ENCODE assay signal across 1 cellular context in the genomic region with DNA sequence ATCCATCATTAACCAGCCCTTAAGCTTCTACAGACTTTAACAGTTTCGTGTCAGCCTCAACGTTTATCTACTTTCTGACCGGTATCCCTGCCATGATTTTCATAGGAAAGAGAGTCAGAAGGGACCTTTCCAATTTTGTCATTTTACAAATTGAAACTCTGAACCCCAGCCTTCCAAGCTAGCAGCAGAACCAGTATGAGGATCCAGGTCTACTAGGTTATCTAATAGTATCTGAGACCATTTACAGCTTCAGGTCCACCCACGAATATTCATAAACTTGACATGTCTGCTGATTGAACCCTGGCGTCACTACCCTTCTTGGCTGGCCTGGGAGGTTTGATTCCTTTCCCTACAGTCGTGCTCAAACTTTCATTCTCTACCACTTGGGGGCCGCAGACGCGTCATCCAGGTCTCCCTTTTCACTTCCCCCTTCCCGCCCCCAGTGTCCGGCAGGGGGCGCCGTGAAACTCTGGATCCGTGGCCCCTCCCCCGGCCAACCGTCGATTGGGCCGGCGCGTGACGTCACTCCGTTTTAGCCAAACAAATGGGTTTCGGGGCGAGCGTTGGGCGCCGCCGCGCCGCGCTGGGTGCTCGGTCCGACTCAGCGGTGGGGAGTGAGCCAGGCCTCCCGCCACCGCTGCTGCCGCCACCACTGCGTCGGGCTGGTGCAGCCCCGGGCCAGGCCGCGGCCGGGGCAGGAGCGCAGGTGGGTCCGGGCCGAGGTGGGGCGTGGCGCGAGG.
TF ChIP-seq lines count a peak whose summit lies in the region.

A gene with protein sequence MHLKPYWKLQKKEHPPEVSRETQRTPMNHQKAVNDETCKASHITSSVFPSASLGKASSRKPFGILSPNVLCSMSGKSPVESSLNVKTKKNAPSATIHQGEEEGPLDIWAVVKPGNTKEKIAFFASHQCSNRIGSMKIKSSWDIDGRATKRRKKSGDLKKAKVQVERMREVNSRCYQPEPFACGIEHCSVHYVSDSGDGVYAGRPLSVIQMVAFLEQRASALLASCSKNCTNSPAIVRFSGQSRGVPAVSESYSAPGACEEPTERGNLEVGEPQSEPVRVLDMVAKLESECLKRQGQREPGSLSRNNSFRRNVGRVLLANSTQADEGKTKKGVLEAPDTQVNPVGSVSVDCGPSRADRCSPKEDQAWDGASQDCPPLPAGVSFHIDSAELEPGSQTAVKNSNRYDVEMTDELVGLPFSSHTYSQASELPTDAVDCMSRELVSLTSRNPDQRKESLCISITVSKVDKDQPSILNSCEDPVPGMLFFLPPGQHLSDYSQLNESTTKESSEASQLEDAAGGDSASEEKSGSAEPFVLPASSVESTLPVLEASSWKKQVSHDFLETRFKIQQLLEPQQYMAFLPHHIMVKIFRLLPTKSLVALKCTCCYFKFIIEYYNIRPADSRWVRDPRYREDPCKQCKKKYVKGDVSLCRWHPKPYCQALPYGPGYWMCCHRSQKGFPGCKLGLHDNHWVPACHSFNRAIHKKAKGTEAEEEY (plus strand): TSS at position 590 of the 740 bp plus-strand sequence. CDS start 78,970 bp downstream, outside the sequence.

TF ChIP-seq in HepG2, 621 proteins besides CTCF, POLR2A, EP300 and RAD21 (continued from another document and continues in another):
- TF ChIP-seq, protein P1, sequence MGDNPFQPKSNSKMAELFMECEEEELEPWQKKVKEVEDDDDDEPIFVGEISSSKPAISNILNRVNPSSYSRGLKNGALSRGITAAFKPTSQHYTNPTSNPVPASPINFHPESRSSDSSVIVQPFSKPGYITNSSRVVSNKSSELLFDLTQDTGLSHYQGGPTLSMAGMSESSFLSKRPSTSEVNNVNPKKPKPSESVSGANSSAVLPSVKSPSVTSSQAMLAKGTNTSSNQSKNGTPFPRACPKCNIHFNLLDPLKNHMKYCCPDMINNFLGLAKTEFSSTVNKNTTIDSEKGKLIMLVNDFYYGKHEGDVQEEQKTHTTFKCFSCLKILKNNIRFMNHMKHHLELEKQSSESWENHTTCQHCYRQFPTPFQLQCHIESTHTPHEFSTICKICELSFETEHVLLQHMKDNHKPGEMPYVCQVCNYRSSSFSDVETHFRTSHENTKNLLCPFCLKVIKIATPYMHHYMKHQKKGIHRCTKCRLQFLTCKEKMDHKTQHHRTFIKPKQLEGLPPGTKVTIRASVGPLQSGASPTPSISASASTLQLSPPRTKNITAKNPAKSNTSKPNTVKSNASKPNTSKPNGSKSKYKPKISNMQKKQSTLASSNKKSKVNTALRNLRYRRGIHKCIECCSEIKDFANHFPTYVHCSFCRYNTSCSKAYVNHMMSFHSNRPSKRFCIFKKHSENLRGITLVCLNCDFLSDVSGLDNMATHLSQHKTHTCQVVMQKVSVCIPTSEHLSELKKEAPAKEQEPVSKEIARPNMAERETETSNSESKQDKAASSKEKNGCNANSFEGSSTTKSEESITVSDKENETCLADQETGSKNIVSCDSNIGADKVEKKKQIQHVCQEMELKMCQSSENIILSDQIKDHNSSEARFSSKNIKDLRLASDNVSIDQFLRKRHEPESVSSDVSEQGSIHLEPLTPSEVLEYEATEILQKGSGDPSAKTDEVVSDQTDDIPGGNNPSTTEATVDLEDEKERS (CRISPR knock-in tag; IDR thresholded peaks at IDR 0.05): no peak
- TF ChIP-seq, protein P2, sequence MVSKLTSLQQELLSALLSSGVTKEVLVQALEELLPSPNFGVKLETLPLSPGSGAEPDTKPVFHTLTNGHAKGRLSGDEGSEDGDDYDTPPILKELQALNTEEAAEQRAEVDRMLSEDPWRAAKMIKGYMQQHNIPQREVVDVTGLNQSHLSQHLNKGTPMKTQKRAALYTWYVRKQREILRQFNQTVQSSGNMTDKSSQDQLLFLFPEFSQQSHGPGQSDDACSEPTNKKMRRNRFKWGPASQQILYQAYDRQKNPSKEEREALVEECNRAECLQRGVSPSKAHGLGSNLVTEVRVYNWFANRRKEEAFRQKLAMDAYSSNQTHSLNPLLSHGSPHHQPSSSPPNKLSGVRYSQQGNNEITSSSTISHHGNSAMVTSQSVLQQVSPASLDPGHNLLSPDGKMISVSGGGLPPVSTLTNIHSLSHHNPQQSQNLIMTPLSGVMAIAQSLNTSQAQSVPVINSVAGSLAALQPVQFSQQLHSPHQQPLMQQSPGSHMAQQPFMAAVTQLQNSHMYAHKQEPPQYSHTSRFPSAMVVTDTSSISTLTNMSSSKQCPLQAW (CRISPR knock-in tag; IDR thresholded peaks at IDR 0.05): peak; percentile 80
- TF ChIP-seq ZSCAN9 (CRISPR knock-in tag; IDR thresholded peaks at IDR 0.05; ENCODE audit: borderline replicate concordance) (0 out of 2 replicates have a peak, but pooled peaks have one; percentile 61), ARNT (IDR thresholded peaks at IDR 0.05) (no peak), MBNL3 (CRISPR knock-in tag; conservative IDR thresholded peaks at IDR 0.05) (no peak), SYNCRIP (IDR thresholded peaks at IDR 0.05; ENCODE audit: insufficient read depth, low read depth, low read length) (no peak), ZFAT (CRISPR knock-in tag; conservative IDR thresholded peaks at IDR 0.05) (no peak), ZNF563 (CRISPR knock-in tag; IDR thresholded peaks at IDR 0.05) (no peak), ZNF510 (CRISPR knock-in tag; IDR thresholded peaks at IDR 0.05; ENCODE audit: low read depth) (0 out of 2 replicates have a peak, but pooled peaks have one; percentile 14), TEAD2 (CRISPR knock-in tag; IDR thresholded peaks at IDR 0.05) (no peak), KLF12 (CRISPR knock-in tag; IDR thresholded peaks at IDR 0.05; ENCODE audit: borderline replicate concordance) (no peak), ZNF530 (CRISPR knock-in tag; IDR thresholded peaks at IDR 0.05; ENCODE audit: low read depth) (no peak), NFYC (CRISPR knock-in tag; IDR thresholded peaks at IDR 0.05) (peak; percentile 74), ZNF326 (CRISPR knock-in tag; IDR thresholded peaks at IDR 0.05; ENCODE audit: borderline replicate concordance) (no peak), ZNF12 (CRISPR knock-in tag; IDR thresholded peaks at IDR 0.05) (no peak), KDM2A (CRISPR knock-in tag; IDR thresholded peaks at IDR 0.05; ENCODE audit: borderline replicate concordance, low read depth) (peak; percentile 87), GABPB1 (CRISPR knock-in tag; IDR thresholded peaks at IDR 0.05) (peak; percentile 78), PHF20 (CRISPR knock-in tag; IDR thresholded peaks at IDR 0.05) (0 out of 2 replicates have a peak, but pooled peaks have one; percentile 43), ZSCAN31 (CRISPR knock-in tag; IDR thresholded peaks at IDR 0.05; ENCODE audit: low read depth) (peak; percentile 39; the same call in 1 of the 2 replicates), CENPT (CRISPR knock-in tag; IDR thresholded peaks at IDR 0.05; ENCODE audit: low read depth) (0 out of 2 replicates have a peak, but pooled peaks have one; percentile 2)
- TF ChIP-seq, protein P3, sequence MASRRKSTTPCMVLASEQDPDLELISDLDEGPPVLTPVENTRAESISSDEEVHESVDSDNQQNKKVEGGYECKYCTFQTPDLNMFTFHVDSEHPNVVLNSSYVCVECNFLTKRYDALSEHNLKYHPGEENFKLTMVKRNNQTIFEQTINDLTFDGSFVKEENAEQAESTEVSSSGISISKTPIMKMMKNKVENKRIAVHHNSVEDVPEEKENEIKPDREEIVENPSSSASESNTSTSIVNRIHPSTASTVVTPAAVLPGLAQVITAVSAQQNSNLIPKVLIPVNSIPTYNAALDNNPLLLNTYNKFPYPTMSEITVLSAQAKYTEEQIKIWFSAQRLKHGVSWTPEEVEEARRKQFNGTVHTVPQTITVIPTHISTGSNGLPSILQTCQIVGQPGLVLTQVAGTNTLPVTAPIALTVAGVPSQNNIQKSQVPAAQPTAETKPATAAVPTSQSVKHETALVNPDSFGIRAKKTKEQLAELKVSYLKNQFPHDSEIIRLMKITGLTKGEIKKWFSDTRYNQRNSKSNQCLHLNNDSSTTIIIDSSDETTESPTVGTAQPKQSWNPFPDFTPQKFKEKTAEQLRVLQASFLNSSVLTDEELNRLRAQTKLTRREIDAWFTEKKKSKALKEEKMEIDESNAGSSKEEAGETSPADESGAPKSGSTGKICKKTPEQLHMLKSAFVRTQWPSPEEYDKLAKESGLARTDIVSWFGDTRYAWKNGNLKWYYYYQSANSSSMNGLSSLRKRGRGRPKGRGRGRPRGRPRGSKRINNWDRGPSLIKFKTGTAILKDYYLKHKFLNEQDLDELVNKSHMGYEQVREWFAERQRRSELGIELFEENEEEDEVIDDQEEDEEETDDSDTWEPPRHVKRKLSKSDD (CRISPR knock-in tag; IDR thresholded peaks at IDR 0.05; ENCODE audit: low read depth): peak; percentile 84
- TF ChIP-seq, protein P4, sequence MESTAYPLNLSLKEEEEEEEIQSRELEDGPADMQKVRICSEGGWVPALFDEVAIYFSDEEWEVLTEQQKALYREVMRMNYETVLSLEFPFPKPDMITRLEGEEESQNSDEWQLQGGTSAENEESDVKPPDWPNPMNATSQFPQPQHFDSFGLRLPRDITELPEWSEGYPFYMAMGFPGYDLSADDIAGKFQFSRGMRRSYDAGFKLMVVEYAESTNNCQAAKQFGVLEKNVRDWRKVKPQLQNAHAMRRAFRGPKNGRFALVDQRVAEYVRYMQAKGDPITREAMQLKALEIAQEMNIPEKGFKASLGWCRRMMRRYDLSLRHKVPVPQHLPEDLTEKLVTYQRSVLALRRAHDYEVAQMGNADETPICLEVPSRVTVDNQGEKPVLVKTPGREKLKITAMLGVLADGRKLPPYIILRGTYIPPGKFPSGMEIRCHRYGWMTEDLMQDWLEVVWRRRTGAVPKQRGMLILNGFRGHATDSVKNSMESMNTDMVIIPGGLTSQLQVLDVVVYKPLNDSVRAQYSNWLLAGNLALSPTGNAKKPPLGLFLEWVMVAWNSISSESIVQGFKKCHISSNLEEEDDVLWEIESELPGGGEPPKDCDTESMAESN (CRISPR knock-in tag; conservative IDR thresholded peaks at IDR 0.05): peak; percentile 88
- TF ChIP-seq, protein P5, sequence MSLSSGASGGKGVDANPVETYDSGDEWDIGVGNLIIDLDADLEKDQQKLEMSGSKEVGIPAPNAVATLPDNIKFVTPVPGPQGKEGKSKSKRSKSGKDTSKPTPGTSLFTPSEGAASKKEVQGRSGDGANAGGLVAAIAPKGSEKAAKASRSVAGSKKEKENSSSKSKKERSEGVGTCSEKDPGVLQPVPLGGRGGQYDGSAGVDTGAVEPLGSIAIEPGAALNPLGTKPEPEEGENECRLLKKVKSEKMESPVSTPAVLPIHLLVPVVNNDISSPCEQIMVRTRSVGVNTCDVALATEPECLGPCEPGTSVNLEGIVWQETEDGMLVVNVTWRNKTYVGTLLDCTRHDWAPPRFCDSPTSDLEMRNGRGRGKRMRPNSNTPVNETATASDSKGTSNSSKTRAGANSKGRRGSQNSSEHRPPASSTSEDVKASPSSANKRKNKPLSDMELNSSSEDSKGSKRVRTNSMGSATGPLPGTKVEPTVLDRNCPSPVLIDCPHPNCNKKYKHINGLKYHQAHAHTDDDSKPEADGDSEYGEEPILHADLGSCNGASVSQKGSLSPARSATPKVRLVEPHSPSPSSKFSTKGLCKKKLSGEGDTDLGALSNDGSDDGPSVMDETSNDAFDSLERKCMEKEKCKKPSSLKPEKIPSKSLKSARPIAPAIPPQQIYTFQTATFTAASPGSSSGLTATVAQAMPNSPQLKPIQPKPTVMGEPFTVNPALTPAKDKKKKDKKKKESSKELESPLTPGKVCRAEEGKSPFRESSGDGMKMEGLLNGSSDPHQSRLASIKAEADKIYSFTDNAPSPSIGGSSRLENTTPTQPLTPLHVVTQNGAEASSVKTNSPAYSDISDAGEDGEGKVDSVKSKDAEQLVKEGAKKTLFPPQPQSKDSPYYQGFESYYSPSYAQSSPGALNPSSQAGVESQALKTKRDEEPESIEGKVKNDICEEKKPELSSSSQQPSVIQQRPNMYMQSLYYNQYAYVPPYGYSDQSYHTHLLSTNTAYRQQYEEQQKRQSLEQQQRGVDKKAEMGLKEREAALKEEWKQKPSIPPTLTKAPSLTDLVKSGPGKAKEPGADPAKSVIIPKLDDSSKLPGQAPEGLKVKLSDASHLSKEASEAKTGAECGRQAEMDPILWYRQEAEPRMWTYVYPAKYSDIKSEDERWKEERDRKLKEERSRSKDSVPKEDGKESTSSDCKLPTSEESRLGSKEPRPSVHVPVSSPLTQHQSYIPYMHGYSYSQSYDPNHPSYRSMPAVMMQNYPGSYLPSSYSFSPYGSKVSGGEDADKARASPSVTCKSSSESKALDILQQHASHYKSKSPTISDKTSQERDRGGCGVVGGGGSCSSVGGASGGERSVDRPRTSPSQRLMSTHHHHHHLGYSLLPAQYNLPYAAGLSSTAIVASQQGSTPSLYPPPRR (CRISPR knock-in tag; IDR thresholded peaks at IDR 0.05; ENCODE audit: borderline replicate concordance): no peak
- TF ChIP-seq, protein P6, sequence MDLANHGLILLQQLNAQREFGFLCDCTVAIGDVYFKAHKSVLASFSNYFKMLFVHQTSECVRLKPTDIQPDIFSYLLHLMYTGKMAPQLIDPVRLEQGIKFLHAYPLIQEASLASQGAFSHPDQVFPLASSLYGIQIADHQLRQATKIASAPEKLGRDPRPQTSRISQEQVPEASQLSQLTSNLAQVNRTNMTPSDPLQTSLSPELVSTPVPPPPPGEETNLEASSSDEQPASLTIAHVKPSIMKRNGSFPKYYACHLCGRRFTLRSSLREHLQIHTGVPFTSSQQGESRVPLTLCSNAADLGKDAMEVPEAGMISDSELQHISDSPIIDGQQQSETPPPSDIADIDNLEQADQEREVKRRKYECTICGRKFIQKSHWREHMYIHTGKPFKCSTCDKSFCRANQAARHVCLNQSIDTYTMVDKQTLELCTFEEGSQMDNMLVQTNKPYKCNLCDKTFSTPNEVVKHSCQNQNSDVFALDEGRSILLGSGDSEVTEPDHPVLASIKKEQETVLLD (CRISPR knock-in tag; IDR thresholded peaks at IDR 0.05; ENCODE audit: low read depth): peak; percentile 49; the same call in 1 of the 2 replicates
- TF ChIP-seq, protein P7, sequence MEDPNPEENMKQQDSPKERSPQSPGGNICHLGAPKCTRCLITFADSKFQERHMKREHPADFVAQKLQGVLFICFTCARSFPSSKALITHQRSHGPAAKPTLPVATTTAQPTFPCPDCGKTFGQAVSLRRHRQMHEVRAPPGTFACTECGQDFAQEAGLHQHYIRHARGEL (CRISPR knock-in tag; IDR thresholded peaks at IDR 0.05): no peak
